ENCODE assay signal across 1 cellular context in the genomic region with DNA sequence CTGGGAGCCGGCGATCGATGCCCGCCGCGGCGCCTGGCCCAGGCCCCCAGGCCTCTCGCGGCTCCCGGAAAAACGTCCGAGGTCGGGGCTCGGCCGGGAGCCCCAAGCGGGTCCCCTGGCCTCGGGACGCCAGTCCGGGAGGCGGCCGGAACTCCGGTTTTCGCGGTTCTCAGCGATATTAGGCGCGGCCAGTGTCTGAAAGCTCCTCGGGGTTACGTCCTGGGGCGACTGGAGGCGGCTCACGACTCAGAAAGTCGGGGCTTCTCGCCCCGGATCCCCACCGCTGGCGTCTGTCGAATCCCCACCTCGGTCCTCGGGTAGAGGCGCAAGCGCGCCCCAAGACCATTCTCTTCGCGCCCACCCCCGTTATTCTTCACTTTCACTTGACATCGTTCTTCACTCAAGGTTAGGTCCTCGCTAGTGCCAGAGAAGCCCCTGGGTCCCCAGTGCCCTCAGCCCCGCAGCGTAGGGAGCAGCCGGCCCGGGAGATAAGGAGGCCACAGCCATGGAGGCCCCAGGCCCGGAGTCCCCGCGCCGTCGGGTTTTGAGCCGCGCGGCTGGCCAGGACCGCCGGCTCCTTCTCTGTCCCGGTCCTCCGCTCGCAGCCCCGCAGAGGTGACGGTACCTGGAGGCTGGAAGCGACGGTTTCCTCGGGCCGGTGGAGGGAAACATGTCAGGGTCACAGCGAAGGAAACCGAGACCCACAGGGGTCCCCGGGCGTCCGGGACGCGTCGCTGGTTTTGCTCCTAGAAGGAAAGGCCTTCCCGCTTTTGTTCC.
TF ChIP-seq lines count a peak whose summit lies in the region.

No MANE protein-coding gene starts in this region.

TF ChIP-seq in HepG2, 621 proteins besides CTCF, POLR2A, EP300 and RAD21 (continued from another document):
- TF ChIP-seq, protein P1, sequence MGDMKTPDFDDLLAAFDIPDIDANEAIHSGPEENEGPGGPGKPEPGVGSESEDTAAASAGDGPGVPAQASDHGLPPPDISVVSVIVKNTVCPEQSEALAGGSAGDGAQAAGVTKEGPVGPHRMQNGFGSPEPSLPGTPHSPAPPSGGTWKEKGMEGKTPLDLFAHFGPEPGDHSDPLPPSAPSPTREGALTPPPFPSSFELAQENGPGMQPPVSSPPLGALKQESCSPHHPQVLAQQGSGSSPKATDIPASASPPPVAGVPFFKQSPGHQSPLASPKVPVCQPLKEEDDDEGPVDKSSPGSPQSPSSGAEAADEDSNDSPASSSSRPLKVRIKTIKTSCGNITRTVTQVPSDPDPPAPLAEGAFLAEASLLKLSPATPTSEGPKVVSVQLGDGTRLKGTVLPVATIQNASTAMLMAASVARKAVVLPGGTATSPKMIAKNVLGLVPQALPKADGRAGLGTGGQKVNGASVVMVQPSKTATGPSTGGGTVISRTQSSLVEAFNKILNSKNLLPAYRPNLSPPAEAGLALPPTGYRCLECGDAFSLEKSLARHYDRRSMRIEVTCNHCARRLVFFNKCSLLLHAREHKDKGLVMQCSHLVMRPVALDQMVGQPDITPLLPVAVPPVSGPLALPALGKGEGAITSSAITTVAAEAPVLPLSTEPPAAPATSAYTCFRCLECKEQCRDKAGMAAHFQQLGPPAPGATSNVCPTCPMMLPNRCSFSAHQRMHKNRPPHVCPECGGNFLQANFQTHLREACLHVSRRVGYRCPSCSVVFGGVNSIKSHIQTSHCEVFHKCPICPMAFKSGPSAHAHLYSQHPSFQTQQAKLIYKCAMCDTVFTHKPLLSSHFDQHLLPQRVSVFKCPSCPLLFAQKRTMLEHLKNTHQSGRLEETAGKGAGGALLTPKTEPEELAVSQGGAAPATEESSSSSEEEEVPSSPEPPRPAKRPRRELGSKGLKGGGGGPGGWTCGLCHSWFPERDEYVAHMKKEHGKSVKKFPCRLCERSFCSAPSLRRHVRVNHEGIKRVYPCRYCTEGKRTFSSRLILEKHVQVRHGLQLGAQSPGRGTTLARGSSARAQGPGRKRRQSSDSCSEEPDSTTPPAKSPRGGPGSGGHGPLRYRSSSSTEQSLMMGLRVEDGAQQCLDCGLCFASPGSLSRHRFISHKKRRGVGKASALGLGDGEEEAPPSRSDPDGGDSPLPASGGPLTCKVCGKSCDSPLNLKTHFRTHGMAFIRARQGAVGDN (CRISPR knock-in tag; IDR thresholded peaks at IDR 0.05) = no peak
- TF ChIP-seq ZNF605 (CRISPR knock-in tag; IDR thresholded peaks at IDR 0.05) = no peak
- no peak for TF ChIP-seq SRSF1 (optimal IDR thresholded peaks at IDR 0.05; ENCODE audit: low read depth, low read length)
- TF ChIP-seq, protein P2, sequence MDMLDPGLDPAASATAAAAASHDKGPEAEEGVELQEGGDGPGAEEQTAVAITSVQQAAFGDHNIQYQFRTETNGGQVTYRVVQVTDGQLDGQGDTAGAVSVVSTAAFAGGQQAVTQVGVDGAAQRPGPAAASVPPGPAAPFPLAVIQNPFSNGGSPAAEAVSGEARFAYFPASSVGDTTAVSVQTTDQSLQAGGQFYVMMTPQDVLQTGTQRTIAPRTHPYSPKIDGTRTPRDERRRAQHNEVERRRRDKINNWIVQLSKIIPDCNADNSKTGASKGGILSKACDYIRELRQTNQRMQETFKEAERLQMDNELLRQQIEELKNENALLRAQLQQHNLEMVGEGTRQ (IDR thresholded peaks at IDR 0.05; ENCODE audit: low read depth, low read length) = no peak
- TF ChIP-seq, protein P2 (CRISPR knock-in tag; IDR thresholded peaks at IDR 0.05; ENCODE audit: borderline replicate concordance) = no peak
- TF ChIP-seq ZNF75D (CRISPR knock-in tag; IDR thresholded peaks at IDR 0.05; ENCODE audit: borderline replicate concordance) = no peak
- no peak for TF ChIP-seq NAIF1 (CRISPR knock-in tag; IDR thresholded peaks at IDR 0.05; ENCODE audit: borderline replicate concordance)
- TF ChIP-seq ZBTB20 (CRISPR knock-in tag; IDR thresholded peaks at IDR 0.05; ENCODE audit: borderline replicate concordance, low read depth) = no peak
- TF ChIP-seq ZFP82 (CRISPR knock-in tag; IDR thresholded peaks at IDR 0.05; ENCODE audit: borderline replicate concordance) = no peak
- no peak for TF ChIP-seq ZBTB8A (CRISPR knock-in tag; IDR thresholded peaks at IDR 0.05; ENCODE audit: borderline replicate concordance, low read depth)
- TF ChIP-seq NR2F6 (IDR thresholded peaks at IDR 0.05) = no peak
- no peak for TF ChIP-seq NR2F6 (CRISPR knock-in tag; IDR thresholded peaks at IDR 0.05)
- no peak for TF ChIP-seq ZNF136 (CRISPR knock-in tag; IDR thresholded peaks at IDR 0.05; ENCODE audit: low read depth)
- TF ChIP-seq HNRNPK (IDR thresholded peaks at IDR 0.05; ENCODE audit: low read depth, low read length, poor library complexity, severe bottlenecking) = no peak
- TF ChIP-seq ARNT2 (CRISPR knock-in tag; IDR thresholded peaks at IDR 0.05; ENCODE audit: low read depth) = no peak
- TF ChIP-seq RAD51 (IDR thresholded peaks at IDR 0.05; ENCODE audit: borderline replicate concordance) = no peak
